ENCODE assay signal across 8 cellular contexts in the genomic region with DNA sequence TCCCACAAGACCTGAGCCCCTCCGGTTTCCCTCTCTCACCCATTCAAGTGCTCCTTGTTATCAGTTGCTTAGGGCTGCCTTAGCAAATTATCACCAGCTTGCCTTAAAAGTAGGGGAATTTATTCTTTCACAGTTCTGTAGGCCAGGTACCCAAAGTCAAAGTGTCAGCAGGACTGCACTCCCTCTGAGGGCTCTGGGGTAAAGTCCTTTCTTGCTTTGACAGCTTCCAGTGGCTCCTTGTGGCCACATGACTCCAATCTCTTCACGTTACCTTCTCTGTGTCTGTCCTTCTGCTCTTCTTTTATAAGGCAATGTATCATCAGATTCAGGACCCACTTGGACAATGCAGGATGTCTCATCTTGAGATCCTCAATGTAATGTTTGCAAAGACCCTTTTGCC. TPM values are rescaled to one million over a fixed set of nuclear protein-coding genes. Genes with fewer than 3 reads are reported as not detected.
"Had no signal": no experiment of that assay in that cellular context is flagged by ENCODE, and none has a peak within 500 bp of the region (broad histone marks: within the 10 kb centered on the region; RNA-seq: fewer than 3 reads in every experiment).

No MANE protein-coding gene starts in this region.

- H3K4me1 ChIP-seq: ascending aorta, psoas muscle had no signal

- H3K36me3 ChIP-seq: ascending aorta, esophagus muscularis mucosa, left ventricle myocardium inferior, spleen, thoracic aorta had no signal

- H3K4me3 ChIP-seq: ascending aorta, esophagus muscularis mucosa, left ventricle myocardium inferior, psoas muscle, spleen, thoracic aorta had no signal

- H3K9me3 ChIP-seq: ascending aorta, esophagus muscularis mucosa, left ventricle myocardium inferior, psoas muscle, spleen, thoracic aorta had no signal

- H3K27me3 ChIP-seq: ascending aorta, esophagus muscularis mucosa, spleen had no signal

- H3K27ac ChIP-seq: ascending aorta, esophagus muscularis mucosa, left ventricle myocardium inferior, psoas muscle, spleen, thoracic aorta had no signal

- DNase-seq: activated CD4-positive, CD25-positive, alpha-beta regulatory T cell; kidney; spleen had no signal

RNA-seq across cellular contexts. Expression of gene ADPRM, which starts 40.4 kb away (rescaled TPM):
- total RNA-seq: ascending aorta had no signal
